Comparison of ENCODE assay signal across 8 cellular contexts in the genomic region with DNA sequence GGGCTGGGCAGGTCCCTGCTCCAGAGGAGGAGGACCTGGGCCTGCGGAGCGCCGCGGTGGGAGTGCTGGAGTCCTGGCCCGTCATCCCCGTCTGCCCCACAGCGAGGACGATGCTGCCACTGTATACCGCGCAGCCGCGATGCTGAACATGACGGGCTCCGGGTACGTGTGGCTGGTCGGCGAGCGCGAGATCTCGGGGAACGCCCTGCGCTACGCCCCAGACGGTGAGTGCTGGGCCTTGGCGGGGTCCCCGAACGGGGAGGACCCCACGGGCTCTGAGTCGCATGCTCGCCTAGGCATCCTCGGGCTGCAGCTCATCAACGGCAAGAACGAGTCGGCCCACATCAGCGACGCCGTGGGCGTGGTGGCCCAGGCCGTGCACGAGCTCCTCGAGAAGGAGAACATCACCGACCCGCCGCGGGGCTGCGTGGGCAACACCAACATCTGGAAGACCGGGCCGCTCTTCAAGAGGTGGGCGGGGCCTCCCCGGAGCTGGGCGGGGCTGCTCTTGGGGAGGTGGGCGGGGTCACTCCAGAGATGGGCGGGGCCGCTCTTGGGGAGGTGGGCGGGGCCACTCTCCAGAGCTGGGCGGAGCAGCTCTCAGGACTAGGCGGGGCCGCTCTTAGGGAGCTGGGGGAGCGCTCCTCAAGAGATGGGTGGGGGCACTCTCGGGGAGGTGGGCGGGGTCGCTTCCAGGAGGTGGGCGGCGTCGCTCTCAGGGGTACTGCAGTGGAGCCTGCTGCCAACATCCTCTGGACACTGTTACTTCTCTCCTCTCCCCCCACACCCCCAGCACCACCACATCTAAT. TPM values are rescaled to one million over a fixed set of nuclear protein-coding genes. Genes with fewer than 3 reads are reported as not detected.
DNase-seq lines count a peak whose midpoint lies in the region; ATAC-seq and TF ChIP-seq lines count a peak whose summit lies in the region.

No MANE protein-coding gene starts in this region.

- H3K4me3 ChIP-seq in GM06990 (replicated peaks; ENCODE audit: low read depth, low read length) (peak overlapping the region; percentile 43), left lung (no peak overlapping the region), ovary (no peak overlapping the region)

- POLR2A ChIA-PET in RWPE1 (lab: Yijun Ruan, JAX; ENCODE audit: low non-redundant PET) = interaction anchor here (0.6 kb wide), 1 partner anchor 100 kb away, joined by 6 read pairs; no protein-coding TSS in a partner anchor

- H3K36me3 ChIP-seq in GM06990 (ENCODE audit: control insufficient read depth, insufficient read depth, low read length) (no peaks in the 10 kb centered on the region), left lung (no peaks in the 10 kb centered on the region), ovary (no peaks in the 10 kb centered on the region)

- WGBS in ovary, 3 donors = 1 to 2% (median 2%) methylated on average over 51 to 65 of the region's 65 CpGs

- no peak for TF ChIP-seq CTCF in GM06990 (IDR thresholded peaks at IDR 0.05; ENCODE audit: insufficient read depth, low read length, poor library complexity, severe bottlenecking)
- no peak for TF ChIP-seq CTCF in RWPE1 (conservative IDR thresholded peaks at IDR 0.05; ENCODE audit: low read depth)
- TF ChIP-seq CTCF in left lung (IDR thresholded peaks at IDR 0.05) = no peak
- no peak for TF ChIP-seq CTCF in ovary (IDR thresholded peaks at IDR 0.05)

- DNase-seq in GM06990 (ENCODE audit: extremely low read depth, insufficient read length) (peak; percentile 82), RWPE1 (ENCODE audit: low spot score) (peak; percentile 84), amniotic epithelial cell (ENCODE audit: low read depth) (peak; percentile 23), left lung (no peak), NCI-H1105 (lab: John Stamatoyannopoulos, UW) (no peak), ovary (no peak), NK-92 (lab: John Stamatoyannopoulos, UW; ENCODE audit: unreplicated experiment) (no peak)
- peak; percentile 14 to 57 (median 48) for DNase-seq in stimulated activated naive CD4-positive, alpha-beta T cell (lab: John Stamatoyannopoulos, UW)

- CTCF ChIA-PET in RWPE1 (lab: Yijun Ruan, JAX) = interaction anchor here (0.7 to 1.4 kb wide), 3 partner anchors 70 to 1060 kb away, joined by 3 to 4 read pairs (median 4); a partner anchor contains a TSS

- no peak for TF ChIP-seq POLR2A in ovary (IDR thresholded peaks at IDR 0.05)

- H3K27ac ChIP-seq in RWPE1 (peak overlapping the region; percentile 17), left lung (no peak overlapping the region), ovary (no peak overlapping the region)

- no peak for TF ChIP-seq EP300 in ovary (IDR thresholded peaks at IDR 0.05)

- intact Hi-C loops in left lung (cut with DNase I) (no loop called here), ovary (cut with DNase I) (no loop called here)

- H3K4me1 ChIP-seq in left lung = peaks cover 0 to 9% of the 10 kb centered on the region in 2 donors
- peaks cover 4% of the 10 kb centered on the region for H3K4me1 ChIP-seq in ovary (ENCODE audit: insufficient read depth)

- no peaks in the 10 kb centered on the region for H3K9me3 ChIP-seq in left lung
- H3K9me3 ChIP-seq in ovary = no peaks in the 10 kb centered on the region

- H3K27me3 ChIP-seq in GM06990 (replicated peaks; ENCODE audit: control insufficient read depth, insufficient read depth, low read length) (no peaks in the 10 kb centered on the region), left lung (peaks cover 35 to 76% of the 10 kb centered on the region in 2 donors), ovary (no peaks in the 10 kb centered on the region)

- peak; percentile 76 for ATAC-seq in left lung

RNA-seq across cellular contexts. Expression of a gene that starts 13.1 kb away (rescaled TPM):
- total RNA-seq in left lung (under 1 TPM in 1 of 2 donors, not detected in 1; 0.55 TPM), ovary (1 to 10 TPM in 1 of 7 donors, under 1 TPM in 1, not detected in 5; 0.23 to 3.0 TPM)
- polyA plus RNA-seq in ovary = not detected

RNA-seq across cellular contexts. Expression of a gene that starts 15.1 kb away (rescaled TPM):
- total RNA-seq in left lung (not detected), ovary (not detected)
- not detected for polyA plus RNA-seq in ovary

RNA-seq across cellular contexts. Expression of a gene that starts 17.8 kb away (rescaled TPM):
- total RNA-seq in left lung = under 1 TPM; 0.17 to 0.55 TPM
- under 1 TPM in 1 of 7 donors, not detected in 6; 0.15 TPM for total RNA-seq in ovary
- polyA plus RNA-seq in ovary = not detected

RNA-seq across cellular contexts. Expression of a gene that starts 31.6 kb away (rescaled TPM):
- total RNA-seq in left lung (10 to 100 TPM; 43.5 to 52.3 TPM), ovary (10 to 100 TPM; 23.1 to 61.5 (median 53.9) TPM)
- polyA plus RNA-seq in ovary = 10 to 100 TPM in 1 of 2 donors, 1 to 10 TPM in 1; 8.0 to 38.4 TPM

RNA-seq across cellular contexts. Expression of a gene that starts 31.7 kb away (rescaled TPM):
- total RNA-seq in left lung (10 to 100 TPM; 59.1 to 68.0 TPM), ovary (10 to 100 TPM; 34.5 to 60.7 (median 44.5) TPM)
- 10 to 100 TPM in 1 of 2 donors, 1 to 10 TPM in 1; 1.6 to 47.3 TPM for polyA plus RNA-seq in ovary

Comparison
In these comparisons a context has a peak if more than half of its experiments do, and no peak if none do; other contexts are left out.
1. DNase-seq: peak in GM06990 (single experiment), RWPE1 (single experiment), amniotic epithelial cell (single experiment) and stimulated activated naive CD4-positive, alpha-beta T cell (6 of 6); none in left lung (0 of 2), NCI-H1105 (single experiment), ovary (0 of 5) and NK-92 (single experiment).